24 cellular contexts compared by ENCODE assay signal in the genomic region with DNA sequence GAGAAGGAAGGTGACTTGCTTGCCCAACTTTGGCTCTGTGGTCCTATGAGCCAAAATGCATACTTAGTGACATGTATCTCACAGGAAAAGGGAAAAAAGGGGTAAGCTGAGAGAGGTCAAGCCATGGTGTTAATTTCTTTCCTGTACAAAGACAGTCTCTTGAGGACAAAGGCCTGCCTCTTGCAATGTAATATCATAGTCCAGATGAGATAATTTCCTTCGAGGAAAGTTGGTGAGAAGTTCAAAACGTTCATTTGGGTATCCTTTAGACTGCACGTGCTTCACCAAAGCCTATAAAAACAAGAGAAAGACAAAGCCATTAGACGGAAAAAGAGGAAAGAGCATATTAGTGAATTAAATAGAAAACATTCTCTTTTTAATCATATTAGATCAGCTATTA. TPM values are rescaled to one million over a fixed set of nuclear protein-coding genes. Genes with fewer than 3 reads are reported as not detected.
DNase-seq lines count a peak whose midpoint lies in the region; ATAC-seq and TF ChIP-seq lines count a peak whose summit lies in the region.
"Had no signal": no experiment of that assay in that cellular context is flagged by ENCODE, and none has a peak within 500 bp of the region (broad histone marks: within the 10 kb centered on the region; RNA-seq: fewer than 3 reads in every experiment).

No MANE protein-coding gene starts in this region.

- intact Hi-C loops in MCF 10A (cut with micrococcal nuclease) (no loop called here), mammary epithelial cell (cut with micrococcal nuclease) (no loop called here)

- H3K9me3 Mint-ChIP-seq in MCF 10A (ENCODE audit: unreplicated experiment): no peaks in the 10 kb centered on the region
- H3K9me3 Mint-ChIP-seq in endothelial cell (ENCODE audit: unreplicated experiment): no peaks in the 10 kb centered on the region
- no peaks in the 10 kb centered on the region for H3K9me3 Mint-ChIP-seq in neural progenitor cell
- H3K9me3 Mint-ChIP-seq: CD14-positive monocyte; CD4-positive, alpha-beta T cell had no signal

- no peak overlapping the region for H2AFZ ChIP-seq in mammary epithelial cell (ENCODE audit: low read depth, low read length)
- no peak overlapping the region for H2AFZ ChIP-seq in neural progenitor cell (replicated peaks)
- H2AFZ ChIP-seq: GM23248 had no signal

- H3F3A ChIP-seq in neural progenitor cell (ENCODE audit: low read depth): peaks cover 4% of the 10 kb centered on the region

- H3K4me2 ChIP-seq in mammary epithelial cell (ENCODE audit: insufficient read depth, low read depth, low read length) (no peak overlapping the region), neural progenitor cell (no peak overlapping the region)
- H3K4me2 ChIP-seq: A549 had no signal

- H3K27ac ChIP-seq in mammary epithelial cell (ENCODE audit: insufficient read depth, low read depth, low read length) (no peak overlapping the region), neural progenitor cell (peak overlapping the region; percentile 14)
- H3K27ac ChIP-seq: 22Rv1; A549; BLaER1 treated with 17β-estradiol and CSF1 and Interleukin-3, amounts not matched to agents 10 nM and 100 nM; GM23248 had no signal

- no peaks in the 10 kb centered on the region for H3K4me1 ChIP-seq in mammary epithelial cell (ENCODE audit: insufficient read depth, low read length)
- no peaks in the 10 kb centered on the region for H3K4me1 ChIP-seq in neural progenitor cell
- H3K4me1 ChIP-seq: A549 had no signal

- H3K36me3 Mint-ChIP-seq in MCF 10A (ENCODE audit: insufficient read depth, unreplicated experiment) (peaks cover 90% of the 10 kb centered on the region), endothelial cell (ENCODE audit: low read depth, unreplicated experiment) (peaks cover 37% of the 10 kb centered on the region), neural progenitor cell (peaks cover 57% of the 10 kb centered on the region)

- no peak for TF ChIP-seq CTCF in MCF 10A (IDR thresholded peaks at IDR 0.05; ENCODE audit: unreplicated experiment)
- no peak for TF ChIP-seq CTCF in mammary epithelial cell (conservative IDR thresholded peaks at IDR 0.05 in 1 of 2, IDR thresholded peaks at IDR 0.05 in 1 of 2; ENCODE audit: extremely low read depth in 1 of 2, insufficient read depth in 1 of 2, low read depth in 1 of 2, low read length in 2 of 2)
- TF ChIP-seq CTCF in endothelial cell (IDR thresholded peaks at IDR 0.05; ENCODE audit: unreplicated experiment): no peak
- TF ChIP-seq CTCF in neural progenitor cell (IDR thresholded peaks at IDR 0.05): no peak

- no peaks in the 10 kb centered on the region for H3K27me3 Mint-ChIP-seq in MCF 10A (ENCODE audit: insufficient read depth, unreplicated experiment)
- no peaks in the 10 kb centered on the region for H3K27me3 Mint-ChIP-seq in endothelial cell (ENCODE audit: unreplicated experiment)
- H3K27me3 Mint-ChIP-seq in neural progenitor cell (ENCODE audit: insufficient read depth, low read depth): no peaks in the 10 kb centered on the region
- H3K27me3 Mint-ChIP-seq: CD4-positive, alpha-beta T cell had no signal

- DNase-seq in MCF 10A (ENCODE audit: unreplicated experiment) (no peak), mammary epithelial cell (no peak), endothelial cell (ENCODE audit: low spot score) (no peak), neural progenitor cell (ENCODE audit: low spot score) (no peak), HEK293T (ENCODE audit: extremely low spot score) (no peak)
- DNase-seq: ACHN; AML-193; BE2C; CD4-positive, alpha-beta T cell; CD8-positive, alpha-beta memory T cell; DMS 273 treated with DMSO at 0.1 percent for 48 hours; DMS79; EL; GDM1; GM23248; H7; HCEC 1CT had no signal

- H3K4me3 ChIP-seq in mammary epithelial cell (replicated peaks in 1 of 3; ENCODE audit: insufficient read depth in 1 of 3, low read depth in 2 of 3, low read length in 3 of 3): no peak overlapping the region
- H3K4me3 ChIP-seq in neural progenitor cell: no peak overlapping the region
- H3K4me3 ChIP-seq: A549; BLaER1 treated with 17β-estradiol and CSF1 and Interleukin-3, amounts not matched to agents 10 nM and 100 nM; GM12878; GM23248 had no signal

- H3K9me3 ChIP-seq in mammary epithelial cell (replicated peaks; ENCODE audit: insufficient read depth, low read length) (no peaks in the 10 kb centered on the region), neural progenitor cell (ENCODE audit: low read depth) (no peaks in the 10 kb centered on the region)
- H3K9me3 ChIP-seq: A549; BE2C; BLaER1 treated with 17β-estradiol and CSF1 and Interleukin-3, amounts not matched to agents 10 nM and 100 nM had no signal

- H3K9ac ChIP-seq in mammary epithelial cell (ENCODE audit: insufficient read depth, low read length) (no peak overlapping the region), neural progenitor cell (no peak overlapping the region)
- H3K9ac ChIP-seq: BLaER1 treated with 17β-estradiol and CSF1 and Interleukin-3, amounts not matched to agents 10 nM and 100 nM; GM23248 had no signal

- H3K4me1 Mint-ChIP-seq in MCF 10A (ENCODE audit: insufficient read depth, unreplicated experiment) (no peaks in the 10 kb centered on the region), endothelial cell (ENCODE audit: unreplicated experiment) (peaks cover 13% of the 10 kb centered on the region), neural progenitor cell (no peaks in the 10 kb centered on the region)
- H3K4me1 Mint-ChIP-seq: CD14-positive monocyte had no signal

- 92% methylated on average over 4 of the region's 4 CpGs for WGBS in mammary epithelial cell (ENCODE audit: low coverage, missing lambda C conversion rate)

- H3K4me3 Mint-ChIP-seq in MCF 10A (ENCODE audit: unreplicated experiment) (no peak overlapping the region), endothelial cell (ENCODE audit: unreplicated experiment) (no peak overlapping the region), neural progenitor cell (no peak overlapping the region)
- H3K4me3 Mint-ChIP-seq: CD14-positive monocyte; CD4-positive, alpha-beta T cell; CD8-positive, alpha-beta memory T cell had no signal

- dilution Hi-C loops in mammary epithelial cell (cut with HindIII; ENCODE audit: low sequenced_read_pairs): no loop called here

- ATAC-seq in HG02642 (IDR thresholded peaks at IDR 0.05; ENCODE audit: poor library complexity, unreplicated experiment): no peak
- ATAC-seq: A549, GM12878 had no signal

- POLR2A ChIA-PET in MCF 10A (lab: Yijun Ruan, JAX): interaction anchor here (0.6 kb wide), 2 partner anchors 65 to 74 kb away, joined by 3 to 4 read pairs; no protein-coding TSS in a partner anchor
- POLR2A ChIA-PET in HEK293T (lab: Yijun Ruan, JAX): no interaction called here

- H3K27ac Mint-ChIP-seq in MCF 10A (ENCODE audit: low read depth, unreplicated experiment): peak overlapping the region; percentile 3
- H3K27ac Mint-ChIP-seq in endothelial cell (ENCODE audit: unreplicated experiment): peak overlapping the region; percentile 86
- no peak overlapping the region for H3K27ac Mint-ChIP-seq in neural progenitor cell
- H3K27ac Mint-ChIP-seq: CD4-positive, alpha-beta T cell had no signal

- H3K36me3 ChIP-seq in mammary epithelial cell (ENCODE audit: insufficient read depth, low read length): peaks cover 7% of the 10 kb centered on the region
- peaks cover 3% of the 10 kb centered on the region for H3K36me3 ChIP-seq in neural progenitor cell

- H4K20me1 ChIP-seq in mammary epithelial cell (ENCODE audit: insufficient read depth, low read length): no peaks in the 10 kb centered on the region
- H4K20me1 ChIP-seq in neural progenitor cell (ENCODE audit: low read depth): peaks cover 19% of the 10 kb centered on the region

- H3K27me3 ChIP-seq in mammary epithelial cell (ENCODE audit: insufficient read depth, low read length) (no peaks in the 10 kb centered on the region), neural progenitor cell (no peaks in the 10 kb centered on the region)
- H3K27me3 ChIP-seq: BE2C; BLaER1 treated with 17β-estradiol and CSF1 and Interleukin-3, amounts not matched to agents 10 nM and 100 nM had no signal

- BruUV-seq in MCF 10A (replicated peaks; lab: Mats Ljungman, UMichigan) (no TSS peak), mammary epithelial cell (replicated peaks; lab: Mats Ljungman, UMichigan) (no TSS peak)

- H3K79me2 ChIP-seq in mammary epithelial cell (ENCODE audit: insufficient read depth, low read length) (no peaks in the 10 kb centered on the region), neural progenitor cell (ENCODE audit: low read depth) (no peaks in the 10 kb centered on the region)

- CTCF ChIA-PET in MCF 10A (lab: Yijun Ruan, JAX): interaction anchor here (0.5 to 0.6 kb wide), 2 partner anchors 68 to 95 kb away, joined by 3 read pairs; no protein-coding TSS in a partner anchor
- CTCF ChIA-PET in mammary epithelial cell (lab: Charles Lee; ENCODE audit: low non-redundant PET): no interaction called here
- CTCF ChIA-PET in HEK293T (lab: Yijun Ruan, JAX): no interaction called here

- in situ Hi-C loops in mammary epithelial cell (cut with MboI; ENCODE audit: low sequenced_read_pairs in 2 of 2): no loop called here

TF ChIP-seq in HEK293T, 16 proteins besides CTCF, POLR2A, EP300 and RAD21 (continues in another document):
- no peak for TF ChIP-seq ZNF384 (IDR thresholded peaks at IDR 0.05)
- TF ChIP-seq SUZ12 (IDR thresholded peaks at IDR 0.05): no peak
- TF ChIP-seq, protein P1, sequence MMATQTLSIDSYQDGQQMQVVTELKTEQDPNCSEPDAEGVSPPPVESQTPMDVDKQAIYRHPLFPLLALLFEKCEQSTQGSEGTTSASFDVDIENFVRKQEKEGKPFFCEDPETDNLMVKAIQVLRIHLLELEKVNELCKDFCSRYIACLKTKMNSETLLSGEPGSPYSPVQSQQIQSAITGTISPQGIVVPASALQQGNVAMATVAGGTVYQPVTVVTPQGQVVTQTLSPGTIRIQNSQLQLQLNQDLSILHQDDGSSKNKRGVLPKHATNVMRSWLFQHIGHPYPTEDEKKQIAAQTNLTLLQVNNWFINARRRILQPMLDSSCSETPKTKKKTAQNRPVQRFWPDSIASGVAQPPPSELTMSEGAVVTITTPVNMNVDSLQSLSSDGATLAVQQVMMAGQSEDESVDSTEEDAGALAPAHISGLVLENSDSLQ (IDR thresholded peaks at IDR 0.05): no peak
- TF ChIP-seq FOXK2 (IDR thresholded peaks at IDR 0.05): no peak
- TF ChIP-seq BHLHE40 (IDR thresholded peaks at IDR 0.05; ENCODE audit: borderline replicate concordance): no peak
- no peak for TF ChIP-seq ARNT (IDR thresholded peaks at IDR 0.05)
- no peak for TF ChIP-seq L3MBTL2 (conservative IDR thresholded peaks at IDR 0.05)
- TF ChIP-seq FOXM1 (IDR thresholded peaks at IDR 0.05; ENCODE audit: borderline replicate concordance): no peak
- no peak for TF ChIP-seq HDGF (IDR thresholded peaks at IDR 0.05; ENCODE audit: borderline replicate concordance)
- no peak for TF ChIP-seq SP1 (IDR thresholded peaks at IDR 0.05)

RNA-seq across cellular contexts. Expression of a gene that starts 18.4 kb away (rescaled TPM):
- 2.4 and 7.3 TPM in 2 replicates for total RNA-seq in MCF 10A (2022)
- not detected for total RNA-seq in mammary epithelial cell
- polyA plus RNA-seq in mammary epithelial cell: 2.2 TPM
- 5.2 TPM for polyA minus RNA-seq in mammary epithelial cell
- not detected for total RNA-seq in endothelial cell (ENCODE audit: unreplicated experiment)
- not detected in 2 replicates for total RNA-seq in neural progenitor cell (ENCODE audit: low replicate concordance)
- total RNA-seq: CD4-positive, alpha-beta T cell; GM12878; GM23248; H1; H7 had no signal
- polyA plus RNA-seq: GM23248, H1 had no signal

RNA-seq across cellular contexts. Expression of a gene that starts 38.5 kb away (rescaled TPM):
- total RNA-seq in MCF 10A (2022) (22.3 and 23.5 TPM in 2 replicates), mammary epithelial cell (10 to 100 TPM; 10.3 to 17.3 TPM), endothelial cell (ENCODE audit: unreplicated experiment) (19.0 TPM), neural progenitor cell (ENCODE audit: low replicate concordance) (29.9 and 44.8 TPM in 2 replicates)
- polyA plus RNA-seq in mammary epithelial cell: 18.4 TPM
- polyA minus RNA-seq in mammary epithelial cell: 7.5 TPM
